Comparison of ENCODE assay signal across 1 cellular context in the genomic region with DNA sequence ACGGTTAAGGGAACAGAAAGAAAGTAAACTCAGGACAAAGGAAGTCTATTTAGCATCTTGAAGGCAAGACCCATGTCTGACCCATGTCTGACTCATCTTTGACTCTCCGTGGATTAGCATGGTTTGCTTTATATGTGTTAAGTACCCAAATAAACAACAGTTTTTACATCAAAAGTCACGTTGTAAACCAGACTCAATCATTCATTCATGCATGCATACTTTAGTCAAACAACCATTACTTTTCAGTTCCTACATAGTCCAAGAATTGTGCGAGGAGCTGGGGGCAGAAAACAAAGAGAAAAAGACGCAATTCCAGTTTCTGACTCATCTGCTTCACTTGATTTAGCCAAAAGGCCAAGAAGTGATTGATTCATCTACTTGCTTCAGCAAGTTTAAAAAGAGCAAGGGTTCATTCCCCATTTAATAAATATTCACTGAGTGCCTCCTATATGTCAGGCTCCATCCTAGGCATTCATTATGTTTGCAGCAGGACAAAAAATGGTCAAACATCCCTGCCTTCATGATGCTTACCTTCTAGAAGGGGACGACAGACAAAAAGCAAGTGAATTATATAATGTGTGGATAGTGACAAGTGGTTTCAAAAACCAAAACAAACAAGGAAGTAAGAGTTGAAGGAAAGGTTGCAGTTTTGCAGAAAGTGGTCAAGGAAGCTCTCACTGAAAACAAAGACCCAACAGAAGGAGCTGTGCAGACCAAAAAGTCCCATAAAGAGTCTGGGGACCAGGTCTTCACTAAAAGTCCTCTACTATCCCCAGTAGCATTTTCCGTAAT.
TF ChIP-seq lines count a peak whose summit lies in the region.

No MANE protein-coding gene starts in this region.

TF ChIP-seq in GM12878, 131 proteins besides CTCF, POLR2A, EP300 and RAD21 (continued from another document and continues in another):
- TF ChIP-seq, protein P1, sequence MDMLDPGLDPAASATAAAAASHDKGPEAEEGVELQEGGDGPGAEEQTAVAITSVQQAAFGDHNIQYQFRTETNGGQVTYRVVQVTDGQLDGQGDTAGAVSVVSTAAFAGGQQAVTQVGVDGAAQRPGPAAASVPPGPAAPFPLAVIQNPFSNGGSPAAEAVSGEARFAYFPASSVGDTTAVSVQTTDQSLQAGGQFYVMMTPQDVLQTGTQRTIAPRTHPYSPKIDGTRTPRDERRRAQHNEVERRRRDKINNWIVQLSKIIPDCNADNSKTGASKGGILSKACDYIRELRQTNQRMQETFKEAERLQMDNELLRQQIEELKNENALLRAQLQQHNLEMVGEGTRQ (IDR thresholded peaks at IDR 0.05; ENCODE audit: borderline replicate concordance, low read depth, low read length) = no peak; the same call in 1 of the 2 replicates
- 0 out of 2 replicates have a peak, but pooled peaks have one; percentile 10 for TF ChIP-seq MEF2A (IDR thresholded peaks at IDR 0.05; ENCODE audit: insufficient read depth, low read depth, low read length)
- TF ChIP-seq HCFC1 (IDR thresholded peaks at IDR 0.05; ENCODE audit: low read length) = no peak
- TF ChIP-seq SMARCA5 (IDR thresholded peaks at IDR 0.05) = no peak
- TF ChIP-seq SUPT20H (IDR thresholded peaks at IDR 0.05; ENCODE audit: borderline replicate concordance, control insufficient read depth, low read depth, low read length) = no peak
- TF ChIP-seq, protein P2, sequence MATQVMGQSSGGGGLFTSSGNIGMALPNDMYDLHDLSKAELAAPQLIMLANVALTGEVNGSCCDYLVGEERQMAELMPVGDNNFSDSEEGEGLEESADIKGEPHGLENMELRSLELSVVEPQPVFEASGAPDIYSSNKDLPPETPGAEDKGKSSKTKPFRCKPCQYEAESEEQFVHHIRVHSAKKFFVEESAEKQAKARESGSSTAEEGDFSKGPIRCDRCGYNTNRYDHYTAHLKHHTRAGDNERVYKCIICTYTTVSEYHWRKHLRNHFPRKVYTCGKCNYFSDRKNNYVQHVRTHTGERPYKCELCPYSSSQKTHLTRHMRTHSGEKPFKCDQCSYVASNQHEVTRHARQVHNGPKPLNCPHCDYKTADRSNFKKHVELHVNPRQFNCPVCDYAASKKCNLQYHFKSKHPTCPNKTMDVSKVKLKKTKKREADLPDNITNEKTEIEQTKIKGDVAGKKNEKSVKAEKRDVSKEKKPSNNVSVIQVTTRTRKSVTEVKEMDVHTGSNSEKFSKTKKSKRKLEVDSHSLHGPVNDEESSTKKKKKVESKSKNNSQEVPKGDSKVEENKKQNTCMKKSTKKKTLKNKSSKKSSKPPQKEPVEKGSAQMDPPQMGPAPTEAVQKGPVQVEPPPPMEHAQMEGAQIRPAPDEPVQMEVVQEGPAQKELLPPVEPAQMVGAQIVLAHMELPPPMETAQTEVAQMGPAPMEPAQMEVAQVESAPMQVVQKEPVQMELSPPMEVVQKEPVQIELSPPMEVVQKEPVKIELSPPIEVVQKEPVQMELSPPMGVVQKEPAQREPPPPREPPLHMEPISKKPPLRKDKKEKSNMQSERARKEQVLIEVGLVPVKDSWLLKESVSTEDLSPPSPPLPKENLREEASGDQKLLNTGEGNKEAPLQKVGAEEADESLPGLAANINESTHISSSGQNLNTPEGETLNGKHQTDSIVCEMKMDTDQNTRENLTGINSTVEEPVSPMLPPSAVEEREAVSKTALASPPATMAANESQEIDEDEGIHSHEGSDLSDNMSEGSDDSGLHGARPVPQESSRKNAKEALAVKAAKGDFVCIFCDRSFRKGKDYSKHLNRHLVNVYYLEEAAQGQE (IDR thresholded peaks at IDR 0.05; ENCODE audit: low read depth, low read length) = no peak
- TF ChIP-seq PML (IDR thresholded peaks at IDR 0.05; ENCODE audit: low read length) = no peak
- TF ChIP-seq NBN (IDR thresholded peaks at IDR 0.05) = no peak
- TF ChIP-seq, protein P3, sequence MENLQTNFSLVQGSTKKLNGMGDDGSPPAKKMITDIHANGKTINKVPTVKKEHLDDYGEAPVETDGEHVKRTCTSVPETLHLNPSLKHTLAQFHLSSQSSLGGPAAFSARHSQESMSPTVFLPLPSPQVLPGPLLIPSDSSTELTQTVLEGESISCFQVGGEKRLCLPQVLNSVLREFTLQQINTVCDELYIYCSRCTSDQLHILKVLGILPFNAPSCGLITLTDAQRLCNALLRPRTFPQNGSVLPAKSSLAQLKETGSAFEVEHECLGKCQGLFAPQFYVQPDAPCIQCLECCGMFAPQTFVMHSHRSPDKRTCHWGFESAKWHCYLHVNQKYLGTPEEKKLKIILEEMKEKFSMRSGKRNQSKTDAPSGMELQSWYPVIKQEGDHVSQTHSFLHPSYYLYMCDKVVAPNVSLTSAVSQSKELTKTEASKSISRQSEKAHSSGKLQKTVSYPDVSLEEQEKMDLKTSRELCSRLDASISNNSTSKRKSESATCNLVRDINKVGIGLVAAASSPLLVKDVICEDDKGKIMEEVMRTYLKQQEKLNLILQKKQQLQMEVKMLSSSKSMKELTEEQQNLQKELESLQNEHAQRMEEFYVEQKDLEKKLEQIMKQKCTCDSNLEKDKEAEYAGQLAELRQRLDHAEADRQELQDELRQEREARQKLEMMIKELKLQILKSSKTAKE (IDR thresholded peaks at IDR 0.05; ENCODE audit: low read depth, poor library complexity, severe bottlenecking) = peak; percentile 83
- TF ChIP-seq, protein P4, sequence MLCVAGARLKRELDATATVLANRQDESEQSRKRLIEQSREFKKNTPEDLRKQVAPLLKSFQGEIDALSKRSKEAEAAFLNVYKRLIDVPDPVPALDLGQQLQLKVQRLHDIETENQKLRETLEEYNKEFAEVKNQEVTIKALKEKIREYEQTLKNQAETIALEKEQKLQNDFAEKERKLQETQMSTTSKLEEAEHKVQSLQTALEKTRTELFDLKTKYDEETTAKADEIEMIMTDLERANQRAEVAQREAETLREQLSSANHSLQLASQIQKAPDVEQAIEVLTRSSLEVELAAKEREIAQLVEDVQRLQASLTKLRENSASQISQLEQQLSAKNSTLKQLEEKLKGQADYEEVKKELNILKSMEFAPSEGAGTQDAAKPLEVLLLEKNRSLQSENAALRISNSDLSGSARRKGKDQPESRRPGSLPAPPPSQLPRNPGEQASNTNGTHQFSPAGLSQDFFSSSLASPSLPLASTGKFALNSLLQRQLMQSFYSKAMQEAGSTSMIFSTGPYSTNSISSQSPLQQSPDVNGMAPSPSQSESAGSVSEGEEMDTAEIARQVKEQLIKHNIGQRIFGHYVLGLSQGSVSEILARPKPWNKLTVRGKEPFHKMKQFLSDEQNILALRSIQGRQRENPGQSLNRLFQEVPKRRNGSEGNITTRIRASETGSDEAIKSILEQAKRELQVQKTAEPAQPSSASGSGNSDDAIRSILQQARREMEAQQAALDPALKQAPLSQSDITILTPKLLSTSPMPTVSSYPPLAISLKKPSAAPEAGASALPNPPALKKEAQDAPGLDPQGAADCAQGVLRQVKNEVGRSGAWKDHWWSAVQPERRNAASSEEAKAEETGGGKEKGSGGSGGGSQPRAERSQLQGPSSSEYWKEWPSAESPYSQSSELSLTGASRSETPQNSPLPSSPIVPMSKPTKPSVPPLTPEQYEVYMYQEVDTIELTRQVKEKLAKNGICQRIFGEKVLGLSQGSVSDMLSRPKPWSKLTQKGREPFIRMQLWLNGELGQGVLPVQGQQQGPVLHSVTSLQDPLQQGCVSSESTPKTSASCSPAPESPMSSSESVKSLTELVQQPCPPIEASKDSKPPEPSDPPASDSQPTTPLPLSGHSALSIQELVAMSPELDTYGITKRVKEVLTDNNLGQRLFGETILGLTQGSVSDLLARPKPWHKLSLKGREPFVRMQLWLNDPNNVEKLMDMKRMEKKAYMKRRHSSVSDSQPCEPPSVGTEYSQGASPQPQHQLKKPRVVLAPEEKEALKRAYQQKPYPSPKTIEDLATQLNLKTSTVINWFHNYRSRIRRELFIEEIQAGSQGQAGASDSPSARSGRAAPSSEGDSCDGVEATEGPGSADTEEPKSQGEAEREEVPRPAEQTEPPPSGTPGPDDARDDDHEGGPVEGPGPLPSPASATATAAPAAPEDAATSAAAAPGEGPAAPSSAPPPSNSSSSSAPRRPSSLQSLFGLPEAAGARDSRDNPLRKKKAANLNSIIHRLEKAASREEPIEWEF (IDR thresholded peaks at IDR 0.05; ENCODE audit: insufficient replicate concordance, low read depth, low read length) = no peak
- TF ChIP-seq SIN3A (IDR thresholded peaks at IDR 0.05; ENCODE audit: low read depth, low read length) = no peak
- TF ChIP-seq, protein P5, sequence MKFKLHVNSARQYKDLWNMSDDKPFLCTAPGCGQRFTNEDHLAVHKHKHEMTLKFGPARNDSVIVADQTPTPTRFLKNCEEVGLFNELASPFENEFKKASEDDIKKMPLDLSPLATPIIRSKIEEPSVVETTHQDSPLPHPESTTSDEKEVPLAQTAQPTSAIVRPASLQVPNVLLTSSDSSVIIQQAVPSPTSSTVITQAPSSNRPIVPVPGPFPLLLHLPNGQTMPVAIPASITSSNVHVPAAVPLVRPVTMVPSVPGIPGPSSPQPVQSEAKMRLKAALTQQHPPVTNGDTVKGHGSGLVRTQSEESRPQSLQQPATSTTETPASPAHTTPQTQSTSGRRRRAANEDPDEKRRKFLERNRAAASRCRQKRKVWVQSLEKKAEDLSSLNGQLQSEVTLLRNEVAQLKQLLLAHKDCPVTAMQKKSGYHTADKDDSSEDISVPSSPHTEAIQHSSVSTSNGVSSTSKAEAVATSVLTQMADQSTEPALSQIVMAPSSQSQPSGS (IDR thresholded peaks at IDR 0.05; ENCODE audit: low read length) = no peak
- TF ChIP-seq NRF1 (conservative IDR thresholded peaks at IDR 0.05; ENCODE audit: low read depth, low read length) = no peak
- no peak; a peak in 1 of 4 replicates for TF ChIP-seq CEBPB (IDR thresholded peaks at IDR 0.05; ENCODE audit: borderline replicate concordance in 1 of 2, low read depth in 2 of 2, low read length in 2 of 2)
- TF ChIP-seq, protein P6, sequence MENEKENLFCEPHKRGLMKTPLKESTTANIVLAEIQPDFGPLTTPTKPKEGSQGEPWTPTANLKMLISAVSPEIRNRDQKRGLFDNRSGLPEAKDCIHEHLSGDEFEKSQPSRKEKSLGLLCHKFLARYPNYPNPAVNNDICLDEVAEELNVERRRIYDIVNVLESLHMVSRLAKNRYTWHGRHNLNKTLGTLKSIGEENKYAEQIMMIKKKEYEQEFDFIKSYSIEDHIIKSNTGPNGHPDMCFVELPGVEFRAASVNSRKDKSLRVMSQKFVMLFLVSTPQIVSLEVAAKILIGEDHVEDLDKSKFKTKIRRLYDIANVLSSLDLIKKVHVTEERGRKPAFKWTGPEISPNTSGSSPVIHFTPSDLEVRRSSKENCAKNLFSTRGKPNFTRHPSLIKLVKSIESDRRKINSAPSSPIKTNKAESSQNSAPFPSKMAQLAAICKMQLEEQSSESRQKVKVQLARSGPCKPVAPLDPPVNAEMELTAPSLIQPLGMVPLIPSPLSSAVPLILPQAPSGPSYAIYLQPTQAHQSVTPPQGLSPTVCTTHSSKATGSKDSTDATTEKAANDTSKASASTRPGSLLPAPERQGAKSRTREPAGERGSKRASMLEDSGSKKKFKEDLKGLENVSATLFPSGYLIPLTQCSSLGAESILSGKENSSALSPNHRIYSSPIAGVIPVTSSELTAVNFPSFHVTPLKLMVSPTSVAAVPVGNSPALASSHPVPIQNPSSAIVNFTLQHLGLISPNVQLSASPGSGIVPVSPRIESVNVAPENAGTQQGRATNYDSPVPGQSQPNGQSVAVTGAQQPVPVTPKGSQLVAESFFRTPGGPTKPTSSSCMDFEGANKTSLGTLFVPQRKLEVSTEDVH (IDR thresholded peaks at IDR 0.05; ENCODE audit: low read depth, partially characterized antibody) = no peak
- TF ChIP-seq SREBF1 (IDR thresholded peaks at IDR 0.05; ENCODE audit: low read length) = no peak
- TF ChIP-seq BRCA1 (IDR thresholded peaks at IDR 0.05; ENCODE audit: low read depth, low read length) = no peak
- 0 out of 2 replicates have a peak, but pooled peaks have one; percentile 9 for TF ChIP-seq YY1 (IDR thresholded peaks at IDR 0.05; ENCODE audit: low read depth, low read length)
- no peak for TF ChIP-seq PAX8 (IDR thresholded peaks at IDR 0.05)
- TF ChIP-seq POLR2AphosphoS2 (IDR thresholded peaks at IDR 0.05; ENCODE audit: low read depth, low read length) = no peak
- TF ChIP-seq JUNB (IDR thresholded peaks at IDR 0.05) = peak; percentile 54
- TF ChIP-seq POU2F2 (IDR thresholded peaks at IDR 0.05; ENCODE audit: borderline replicate concordance, low read depth, low read length) = peak; percentile 71; the same call in 1 of the 3 replicates
- no peak for TF ChIP-seq SRF (IDR thresholded peaks at IDR 0.05; ENCODE audit: low read depth in 2 of 2, low read length in 2 of 2)
- TF ChIP-seq, protein P7, sequence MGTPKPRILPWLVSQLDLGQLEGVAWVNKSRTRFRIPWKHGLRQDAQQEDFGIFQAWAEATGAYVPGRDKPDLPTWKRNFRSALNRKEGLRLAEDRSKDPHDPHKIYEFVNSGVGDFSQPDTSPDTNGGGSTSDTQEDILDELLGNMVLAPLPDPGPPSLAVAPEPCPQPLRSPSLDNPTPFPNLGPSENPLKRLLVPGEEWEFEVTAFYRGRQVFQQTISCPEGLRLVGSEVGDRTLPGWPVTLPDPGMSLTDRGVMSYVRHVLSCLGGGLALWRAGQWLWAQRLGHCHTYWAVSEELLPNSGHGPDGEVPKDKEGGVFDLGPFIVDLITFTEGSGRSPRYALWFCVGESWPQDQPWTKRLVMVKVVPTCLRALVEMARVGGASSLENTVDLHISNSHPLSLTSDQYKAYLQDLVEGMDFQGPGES (IDR thresholded peaks at IDR 0.05) = no peak
- 0 out of 2 replicates have a peak, but pooled peaks have one; percentile 55 for TF ChIP-seq CHD1 (IDR thresholded peaks at IDR 0.05; ENCODE audit: low read depth, low read length)
- TF ChIP-seq ZNF274 (IDR thresholded peaks at IDR 0.05; ENCODE audit: insufficient read depth, insufficient read length) = no peak
- TF ChIP-seq ETV6 (conservative IDR thresholded peaks at IDR 0.05 in 1 of 2, IDR thresholded peaks at IDR 0.05 in 1 of 2; ENCODE audit: borderline replicate concordance in 1 of 2, low read depth in 1 of 2) = 0 out of 4 replicates have a peak, but pooled peaks of 1 of the 2 experiments have one; percentile 42
- TF ChIP-seq RAD51 (IDR thresholded peaks at IDR 0.05) = no peak
- TF ChIP-seq DPF2 (IDR thresholded peaks at IDR 0.05) = no peak; the same call in 1 of the 2 replicates
- no peak for TF ChIP-seq FOXK2 (IDR thresholded peaks at IDR 0.05)
- TF ChIP-seq, protein P8, sequence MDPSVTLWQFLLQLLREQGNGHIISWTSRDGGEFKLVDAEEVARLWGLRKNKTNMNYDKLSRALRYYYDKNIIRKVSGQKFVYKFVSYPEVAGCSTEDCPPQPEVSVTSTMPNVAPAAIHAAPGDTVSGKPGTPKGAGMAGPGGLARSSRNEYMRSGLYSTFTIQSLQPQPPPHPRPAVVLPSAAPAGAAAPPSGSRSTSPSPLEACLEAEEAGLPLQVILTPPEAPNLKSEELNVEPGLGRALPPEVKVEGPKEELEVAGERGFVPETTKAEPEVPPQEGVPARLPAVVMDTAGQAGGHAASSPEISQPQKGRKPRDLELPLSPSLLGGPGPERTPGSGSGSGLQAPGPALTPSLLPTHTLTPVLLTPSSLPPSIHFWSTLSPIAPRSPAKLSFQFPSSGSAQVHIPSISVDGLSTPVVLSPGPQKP (IDR thresholded peaks at IDR 0.05; ENCODE audit: low read depth, low read length) = no peak
- TF ChIP-seq EGR1 (IDR thresholded peaks at IDR 0.05; ENCODE audit: borderline replicate concordance in 1 of 2, low read depth in 2 of 2, low read length in 2 of 2) = no peak
- TF ChIP-seq KAT2A (conservative IDR thresholded peaks at IDR 0.05; ENCODE audit: control insufficient read depth, low read depth, low read length) = no peak
